In genomic region chr2:126359494-126359893, GRCh38 we compare ENCODE assay signal across 8 cellular contexts.
A peak's percentile ranks its signal among the peaks of the same experiment; 100 is the strongest.
DNase-seq lines count a peak whose midpoint lies in the region; ATAC-seq and TF ChIP-seq lines count a peak whose summit lies in the region.

No MANE protein-coding gene starts in this region.

- intact Hi-C loops in CD14-positive monocyte (cut with micrococcal nuclease): no loop called here

- H3K27me3 Mint-ChIP-seq in CD14-positive monocyte (ENCODE audit: low read depth in 3 of 3): peaks cover 0 to 5% (median 4%) of the 10 kb centered on the region in 3 donors

- TF ChIP-seq CTCF in CD14-positive monocyte (IDR thresholded peaks at IDR 0.05): no peak

- H3K27ac Mint-ChIP-seq in CD14-positive monocyte: no peak overlapping the region

- no peaks in the 10 kb centered on the region for H3K36me3 Mint-ChIP-seq in CD14-positive monocyte

- H3K4me3 Mint-ChIP-seq in CD14-positive monocyte: no peak overlapping the region

- no peaks in the 10 kb centered on the region for H3K4me1 Mint-ChIP-seq in CD14-positive monocyte

- ATAC-seq in GM19395 (IDR thresholded peaks at IDR 0.05; ENCODE audit: unreplicated experiment) (peak; percentile 59), GM21737 (IDR thresholded peaks at IDR 0.05; ENCODE audit: unreplicated experiment) (no peak)

- in situ Hi-C loops in KBM-7 (cut with MboI; ENCODE audit: low pct_unique_long_range_greater_than_20kb, low sequenced_read_pairs): no loop called here

- DNase-seq in COR-L47 (lab: John Stamatoyannopoulos, UW) (peak; percentile 1), KBM-7 (peak; percentile 28), dermis microvascular lymphatic vessel endothelial cell (ENCODE audit: low read depth in 2 of 2) (peak; percentile 27 to 35), inferior parietal cortex (ENCODE audit: extremely low spot score) (no peak), KG1 (lab: John Stamatoyannopoulos, UW) (no peak), CD14-positive monocyte (ENCODE audit: low spot score) (no peak)

- no peaks in the 10 kb centered on the region for H3K9me3 Mint-ChIP-seq in CD14-positive monocyte

Comparison
In these comparisons a context has a peak if more than half of its experiments do, and no peak if none do; other contexts are left out.
1. DNase-seq: peak in COR-L47 (single experiment), KBM-7 (single experiment) and dermis microvascular lymphatic vessel endothelial cell (2 of 2); none in inferior parietal cortex (single experiment), KG1 (single experiment) and CD14-positive monocyte (single experiment).